In the genomic region with DNA sequence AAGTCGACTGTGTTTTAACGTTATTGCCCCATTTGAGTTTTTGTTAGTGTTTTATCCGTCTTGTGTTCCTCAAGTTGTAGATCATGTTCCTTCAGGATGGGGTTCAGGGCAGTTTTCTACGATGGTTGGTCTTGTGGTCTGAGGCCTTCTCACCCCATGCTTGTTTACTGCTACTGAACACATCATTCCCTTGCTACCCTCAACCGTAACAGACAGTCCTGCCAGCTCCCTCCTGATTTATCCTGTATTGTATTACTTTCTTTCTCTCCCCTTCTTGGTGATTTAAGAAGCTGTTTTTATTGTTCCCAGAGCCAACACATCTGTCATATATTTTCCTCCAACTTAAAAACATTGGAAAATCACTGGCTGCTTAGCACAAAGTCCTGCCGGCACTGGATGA, we compare ENCODE assay signal across 19 cellular contexts.
DNase-seq lines count a peak whose midpoint lies in the region; ATAC-seq and TF ChIP-seq lines count a peak whose summit lies in the region.
"Had no signal": no experiment of that assay in that cellular context is flagged by ENCODE, and none has a peak within 500 bp of the region (broad histone marks: within the 10 kb centered on the region; RNA-seq: fewer than 3 reads in every experiment).

No MANE protein-coding gene starts in this region.

- H3K27ac ChIP-seq in gastroesophageal sphincter (peak overlapping the region in 3 of 4 donors; percentile 6 to 43 (median 21)), gastrocnemius medialis (peak overlapping the region in 1 of 4 donors; percentile 28)
- H3K27ac ChIP-seq: A549 had no signal

- H3K4me3 ChIP-seq in choroid plexus epithelial cell (ENCODE audit: low read depth, low read length) (no peak overlapping the region), gastroesophageal sphincter (no peak overlapping the region), gastrocnemius medialis (no peak overlapping the region)
- H3K4me3 ChIP-seq: A549 had no signal

- H3K4me1 ChIP-seq in gastroesophageal sphincter (peaks cover 0 to 24% (median 0%) of the 10 kb centered on the region in 3 donors), gastrocnemius medialis (no peaks in the 10 kb centered on the region)

- H3K9me3 ChIP-seq in gastroesophageal sphincter: no peaks in the 10 kb centered on the region
- H3K9me3 ChIP-seq in gastrocnemius medialis: no peaks in the 10 kb centered on the region

- 63 to 87% methylated on average over 5 to 6 of the region's 6 CpGs for WGBS in gastroesophageal sphincter (ENCODE audit: low coverage in 1 of 2), 2 donors

- H3K36me3 Mint-ChIP-seq in nephron progenitor cell (ENCODE audit: low read depth): peaks cover 9% of the 10 kb centered on the region
- H3K36me3 Mint-ChIP-seq in activated T-cell treated with anti-CD3 and anti-CD28 coated beads, Interleukin-2, amount 50 U/mL, for 4 hours (ENCODE audit: insufficient read depth): no peaks in the 10 kb centered on the region
- H3K36me3 Mint-ChIP-seq: CD14-positive monocyte had no signal

- TF ChIP-seq POLR2A in gastroesophageal sphincter (IDR thresholded peaks at IDR 0.05) (no peak), gastrocnemius medialis (IDR thresholded peaks at IDR 0.05) (no peak)

- TF ChIP-seq CTCF in choroid plexus epithelial cell (conservative IDR thresholded peaks at IDR 0.05; ENCODE audit: low read depth, low read length) (no peak), gastroesophageal sphincter (IDR thresholded peaks at IDR 0.05) (no peak), nephron progenitor cell (IDR thresholded peaks at IDR 0.05) (no peak), gastrocnemius medialis (IDR thresholded peaks at IDR 0.05 in 4 of 5, conservative IDR thresholded peaks at IDR 0.05 in 1 of 5) (no peak)

- DNase-seq in choroid plexus epithelial cell (ENCODE audit: low read depth) (peak; percentile 17), nephron progenitor cell (peak; percentile 6), gastrocnemius medialis (peak in 1 of 2 donors; percentile 15), NOMO-1 treated with dmso at 0.1 percent for 144 hours (lab: John Stamatoyannopoulos, UW; ENCODE audit: unreplicated experiment) (no peak), GM19240 (ENCODE audit: insufficient read length, low spot score) (no peak), amygdala (lab: John Stamatoyannopoulos, UW) (no peak)
- DNase-seq in activated T-cell treated with anti-CD3 and anti-CD28 coated beads, Interleukin-2, amount 50 U/mL, for 4 hours: no peak
- DNase-seq: DMS79, Karpas-422, MV-4-11, NCI-H1105 treated with DMSO at 0.1 percent for 48 hours, NCI-H2029 treated with DMSO at 0.1 percent for 48 hours, NCI-H446, NCI-H526, OCI-M1 had no signal

- peaks cover 10% of the 10 kb centered on the region for H3K9me3 Mint-ChIP-seq in nephron progenitor cell
- peaks cover 4% of the 10 kb centered on the region for H3K9me3 Mint-ChIP-seq in activated T-cell treated with anti-CD3 and anti-CD28 coated beads, Interleukin-2, amount 50 U/mL, for 4 hours

- no peaks in the 10 kb centered on the region for H3K36me3 ChIP-seq in gastroesophageal sphincter
- H3K36me3 ChIP-seq in gastrocnemius medialis: no peaks in the 10 kb centered on the region

- in situ Hi-C loops in gastrocnemius medialis (cut with MboI; ENCODE audit: low sequenced_read_pairs in 4 of 4): no loop called here

- intact Hi-C loops in gastrocnemius medialis (cut with DNase I; ENCODE audit: low total_unique reads): no loop called here

- H3K27me3 ChIP-seq in gastroesophageal sphincter: no peaks in the 10 kb centered on the region
- no peaks in the 10 kb centered on the region for H3K27me3 ChIP-seq in gastrocnemius medialis

- H3K27ac Mint-ChIP-seq in nephron progenitor cell: peak overlapping the region; percentile 47
- H3K27ac Mint-ChIP-seq: B cell had no signal

- H3K4me3 Mint-ChIP-seq in nephron progenitor cell: no peak overlapping the region
- H3K4me3 Mint-ChIP-seq in activated T-cell treated with anti-CD3 and anti-CD28 coated beads, Interleukin-2, amount 50 U/mL, for 4 hours: no peak overlapping the region
- H3K4me3 Mint-ChIP-seq: B cell, CD14-positive monocyte had no signal

- peaks cover 42% of the 10 kb centered on the region for H3K4me1 Mint-ChIP-seq in nephron progenitor cell
- no peaks in the 10 kb centered on the region for H3K4me1 Mint-ChIP-seq in activated T-cell treated with anti-CD3 and anti-CD28 coated beads, Interleukin-2, amount 50 U/mL, for 4 hours (ENCODE audit: low read depth)
- H3K4me1 Mint-ChIP-seq: B cell, CD14-positive monocyte had no signal

- H3K27me3 Mint-ChIP-seq in nephron progenitor cell (ENCODE audit: low read depth, poor library complexity): peaks cover 6% of the 10 kb centered on the region
- no peaks in the 10 kb centered on the region for H3K27me3 Mint-ChIP-seq in activated T-cell treated with anti-CD3 and anti-CD28 coated beads, Interleukin-2, amount 50 U/mL, for 4 hours (ENCODE audit: low read depth)
- H3K27me3 Mint-ChIP-seq: B cell had no signal

- ATAC-seq in gastroesophageal sphincter (no peak), gastrocnemius medialis (peak; percentile 30 to 58)
- ATAC-seq in activated T-cell treated with anti-CD3 and anti-CD28 coated beads, Interleukin-2, amount 50 U/mL, for 4 hours: no peak
- ATAC-seq: A549 had no signal

- no peak for TF ChIP-seq EP300 in gastroesophageal sphincter (IDR thresholded peaks at IDR 0.05)

Comparison
In these comparisons a context has a peak if more than half of its experiments do, and no peak if none do; other contexts are left out.
1. DNase-seq: peak in choroid plexus epithelial cell (single experiment) and nephron progenitor cell (single experiment); none in NOMO-1 treated with dmso at 0.1 percent for 144 hours (single experiment), GM19240 (single experiment), activated T-cell treated with anti-CD3 and anti-CD28 coated beads, Interleukin-2, amount 50 U/mL, for 4 hours (single experiment) and amygdala (0 of 56).
2. ATAC-seq: peak in gastrocnemius medialis (2 of 2); none in gastroesophageal sphincter (single experiment) and activated T-cell treated with anti-CD3 and anti-CD28 coated beads, Interleukin-2, amount 50 U/mL, for 4 hours (0 of 2).